In the genomic region with DNA sequence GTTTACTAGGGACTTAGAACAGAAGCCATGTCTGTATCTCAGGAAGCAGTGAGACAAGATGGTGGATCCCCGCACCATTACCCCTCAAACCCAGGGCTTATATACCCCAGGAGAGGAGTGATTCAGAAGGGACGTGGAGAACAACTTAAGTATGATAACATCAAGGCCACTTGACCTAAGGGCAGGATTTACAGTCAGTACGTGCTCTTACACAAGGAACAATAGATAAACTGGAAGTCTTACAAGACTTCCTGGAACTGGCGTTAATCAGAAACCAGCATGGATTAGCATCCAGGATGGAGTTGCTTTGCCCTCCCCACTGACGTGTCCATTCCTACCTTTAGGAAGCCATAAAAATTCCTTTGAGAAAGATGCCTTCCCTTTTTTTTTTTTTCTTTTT, we compare ENCODE assay signal across 1 cellular context.
TF ChIP-seq lines count a peak whose summit lies in the region.

No MANE protein-coding gene starts in this region.

TF ChIP-seq in endothelial cell of umbilical vein, 7 proteins besides CTCF, POLR2A, EP300 and RAD21:
- TF ChIP-seq, protein P1, sequence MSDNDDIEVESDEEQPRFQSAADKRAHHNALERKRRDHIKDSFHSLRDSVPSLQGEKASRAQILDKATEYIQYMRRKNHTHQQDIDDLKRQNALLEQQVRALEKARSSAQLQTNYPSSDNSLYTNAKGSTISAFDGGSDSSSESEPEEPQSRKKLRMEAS (IDR thresholded peaks at IDR 0.05; ENCODE audit: insufficient read depth, insufficient read length), result no peak
- peak; percentile 48 for TF ChIP-seq GATA2 (IDR thresholded peaks at IDR 0.05; ENCODE audit: insufficient read depth, insufficient read length, low read depth, low read length)
TF ChIP-seq in endothelial cell of umbilical vein: peak in this region for 1.
